23 cellular contexts compared by ENCODE assay signal in genomic region chr7:145543245-145543644, GRCh38.
"Had no signal": no experiment of that assay in that cellular context is flagged by ENCODE, and none has a peak within 500 bp of the region (broad histone marks: within the 10 kb centered on the region; RNA-seq: fewer than 3 reads in every experiment).

No MANE protein-coding gene starts in this region.

- FAIRE-seq: endometrium, frontal cortex, pancreas, small intestine had no signal

- H3K9me3 ChIP-seq: heart left ventricle, pancreas, stomach, thoracic aorta, transverse colon had no signal

- H2AFZ ChIP-seq: neural progenitor cell had no signal

- DNase-seq: effector memory CD4-positive, alpha-beta T cell; heart left ventricle; hippocampal formation; left colon; left ventricle myocardium superior; mesenchymal stem cell; midbrain; nucleus accumbens; pancreas; right cardiac atrium; small intestine; stimulated activated CD4-positive, alpha-beta T cell treated with anti-CD3 and anti-CD28 coated beads, Interleukin-12 subunit alpha, Interleukin-12 subunit beta, amount 100 ng/mL, for 4 hours; stimulated activated naive CD4-positive, alpha-beta T cell; stomach; substantia nigra; transverse colon had no signal

- H3K36me3 ChIP-seq: heart left ventricle, neural progenitor cell, pancreas, stomach, thoracic aorta, transverse colon had no signal

- H3K27me3 ChIP-seq: heart left ventricle, neural progenitor cell, pancreas, stomach, transverse colon had no signal

- H3K4me2 ChIP-seq: neural progenitor cell had no signal

- H3K4me3 ChIP-seq: heart left ventricle, lung, neural progenitor cell, pancreas, stomach, thoracic aorta, transverse colon had no signal

- ATAC-seq: esophagus mucosa; heart left ventricle; left colon; left ventricle myocardium superior; natural killer cell treated with Interleukin-12 subunit alpha and Interleukin-12 subunit beta and Interleukin-15 and Interleukin-18, amount 100 ng/mL, for 72 hours; pancreas; right cardiac atrium had no signal

- H3K27ac ChIP-seq: heart left ventricle, neural progenitor cell, pancreas, stomach, thoracic aorta, transverse colon had no signal

- H3K9ac ChIP-seq: neural progenitor cell had no signal

- H3K4me1 ChIP-seq: heart left ventricle, neural progenitor cell, pancreas, stomach, transverse colon had no signal
